Comparison of ENCODE assay signal across 8 cellular contexts in genomic region chr17:82097919-82098168, GRCh38. TPM values are rescaled to one million over a fixed set of nuclear protein-coding genes. Genes with fewer than 3 reads are reported as not detected.
DNase-seq lines count a peak whose midpoint lies in the region; ATAC-seq and TF ChIP-seq lines count a peak whose summit lies in the region.

No MANE protein-coding gene starts in this region.

- H3K27ac Mint-ChIP-seq in activated CD8-positive, alpha-beta T cell treated with anti-CD3 and anti-CD28 coated beads for 36 hours, result no peak overlapping the region

- H3K4me3 ChIP-seq in kidney epithelial cell (ENCODE audit: low read depth, low read length), result peak overlapping the region; percentile 72
- H3K4me3 ChIP-seq in tibial artery, result peak overlapping the region; percentile 65 to 84

- H3K9me3 ChIP-seq in tibial artery, result no peaks in the 10 kb centered on the region

- peaks cover 0 to 52% (median 29%) of the 10 kb centered on the region in 4 donors for H3K4me1 ChIP-seq in tibial artery

- intact Hi-C loops in activated CD8-positive, alpha-beta T cell treated with anti-CD3 and anti-CD28 coated beads for 36 hours (cut with micrococcal nuclease), result no loop called here
- intact Hi-C loops in tibial artery (cut with DNase I; ENCODE audit: low total_unique reads), result loop anchor here (5.0 kb wide), 2 partner anchors 61 to 1881 kb away; partner anchors contain the start of gene DCXR

- H3K9me3 Mint-ChIP-seq in activated CD8-positive, alpha-beta T cell treated with anti-CD3 and anti-CD28 coated beads for 36 hours, result no peaks in the 10 kb centered on the region

- POLR2A ChIA-PET in activated CD8-positive, alpha-beta T cell treated with anti-CD3 and anti-CD28 coated beads for 36 hours (lab: Charles Lee), result interaction anchor here (1.0 to 4.3 kb wide), 6 partner anchors 9 to 170 kb away, joined by 3 to 16 read pairs (median 8); partner anchors contain the start of genes DUS1L and MAFG

- peaks cover 16% of the 10 kb centered on the region for H3K4me1 Mint-ChIP-seq in activated CD8-positive, alpha-beta T cell treated with anti-CD3 and anti-CD28 coated beads for 36 hours (ENCODE audit: low read depth)

- H3K36me3 ChIP-seq in kidney epithelial cell (ENCODE audit: control insufficient read depth, insufficient read depth, low read length) (peaks cover 5% of the 10 kb centered on the region), tibial artery (peaks cover 25 to 35% (median 32%) of the 10 kb centered on the region in 3 donors)

- peak overlapping the region; percentile 68 for H3K4me3 Mint-ChIP-seq in activated CD8-positive, alpha-beta T cell treated with anti-CD3 and anti-CD28 coated beads for 36 hours

- TF ChIP-seq CTCF in 22Rv1 (IDR thresholded peaks at IDR 0.05), result no peak
- TF ChIP-seq CTCF in activated CD8-positive, alpha-beta T cell treated with anti-CD3 and anti-CD28 coated beads for 36 hours (IDR thresholded peaks at IDR 0.05), result peak; percentile 26
- no peak for TF ChIP-seq CTCF in kidney epithelial cell (IDR thresholded peaks at IDR 0.05; ENCODE audit: insufficient read depth, low read length, poor library complexity, severe bottlenecking)
- no peak for TF ChIP-seq CTCF in tibial artery (IDR thresholded peaks at IDR 0.05)
- no peak for TF ChIP-seq CTCF in omental fat pad (IDR thresholded peaks at IDR 0.05)

- H3K36me3 Mint-ChIP-seq in activated CD8-positive, alpha-beta T cell treated with anti-CD3 and anti-CD28 coated beads for 36 hours (ENCODE audit: low read depth), result peaks cover 27% of the 10 kb centered on the region

- peak; percentile 32 for DNase-seq in activated CD8-positive, alpha-beta T cell treated with anti-CD3 and anti-CD28 coated beads for 36 hours
- DNase-seq in kidney epithelial cell (ENCODE audit: low read depth) (no peak), tibial artery (no peak), omental fat pad (ENCODE audit: low spot score) (no peak)

- CTCF ChIA-PET in activated CD8-positive, alpha-beta T cell treated with anti-CD3 and anti-CD28 coated beads for 36 hours (lab: Charles Lee), result interaction anchor here (1.2 to 1.7 kb wide), 3 partner anchors 8 to 68 kb away, joined by 3 to 10 read pairs (median 4); no protein-coding TSS in a partner anchor

- no peaks in the 10 kb centered on the region for H3K27me3 Mint-ChIP-seq in activated CD8-positive, alpha-beta T cell treated with anti-CD3 and anti-CD28 coated beads for 36 hours

- no peaks in the 10 kb centered on the region for H3K27me3 ChIP-seq in kidney epithelial cell (ENCODE audit: control insufficient read depth, insufficient read depth, low read length)
- H3K27me3 ChIP-seq in tibial artery, result no peaks in the 10 kb centered on the region

- ATAC-seq in GM21526 (IDR thresholded peaks at IDR 0.05; ENCODE audit: low FRiP score, unreplicated experiment), result peak; percentile 15
- ATAC-seq in activated CD8-positive, alpha-beta T cell treated with anti-CD3 and anti-CD28 coated beads for 36 hours, result no peak
- ATAC-seq in activated CD4-positive, CD25-positive, alpha-beta regulatory T cell treated with anti-CD3 and anti-CD28 coated beads, Interleukin-2, amount 50 U/mL, for 24 hours, result no peak
- ATAC-seq in esophagus mucosa, result no peak
- ATAC-seq in omental fat pad (ENCODE audit: low FRiP score), result no peak

- H3K27ac ChIP-seq in 22Rv1 (peak overlapping the region; percentile 97), tibial artery (peak overlapping the region; percentile 87 to 98)

RNA-seq across cellular contexts. Expression of gene FASN, which starts 0.2 kb away (rescaled TPM):
- total RNA-seq in activated CD8-positive, alpha-beta T cell treated with anti-CD3 and anti-CD28 coated beads for 36 hours, result 100 to 1,000 TPM; 250 to 260 TPM
- total RNA-seq in kidney epithelial cell, result 202 and 249 TPM in 2 replicates
- 352 TPM for total RNA-seq in esophagus mucosa
- 1,000 to 10,000 TPM in 1 of 4 donors, 100 to 1,000 TPM in 3; 313 to 1,522 (median 467) TPM for total RNA-seq in omental fat pad

RNA-seq across cellular contexts. Expression of gene DUS1L, which starts 32.2 kb away (rescaled TPM):
- total RNA-seq in activated CD8-positive, alpha-beta T cell treated with anti-CD3 and anti-CD28 coated beads for 36 hours, result 100 to 1,000 TPM; 139 to 140 TPM
- total RNA-seq in kidney epithelial cell (147 and 177 TPM in 2 replicates), esophagus mucosa (78.4 TPM), omental fat pad (10 to 100 TPM; 58.1 to 90.3 (median 85.7) TPM)

RNA-seq across cellular contexts. Expression of gene GPS1, which starts 46.1 kb away (rescaled TPM):
- total RNA-seq in activated CD8-positive, alpha-beta T cell treated with anti-CD3 and anti-CD28 coated beads for 36 hours, result 10 to 100 TPM; 82.7 to 88.6 TPM
- total RNA-seq in kidney epithelial cell, result 150 and 163 TPM in 2 replicates
- total RNA-seq in esophagus mucosa, result 59.3 TPM
- 10 to 100 TPM; 67.3 to 86.8 (median 81.4) TPM for total RNA-seq in omental fat pad

RNA-seq across cellular contexts. Expression of gene RFNG, which starts 46.2 kb away (rescaled TPM):
- 10 to 100 TPM; 14.2 to 15.3 TPM for total RNA-seq in activated CD8-positive, alpha-beta T cell treated with anti-CD3 and anti-CD28 coated beads for 36 hours
- total RNA-seq in kidney epithelial cell (72.3 and 112 TPM in 2 replicates), esophagus mucosa (21.6 TPM), omental fat pad (10 to 100 TPM; 20.2 to 51.3 (median 32.0) TPM)
